ENCODE assay signal across 13 cellular contexts in the genomic region with DNA sequence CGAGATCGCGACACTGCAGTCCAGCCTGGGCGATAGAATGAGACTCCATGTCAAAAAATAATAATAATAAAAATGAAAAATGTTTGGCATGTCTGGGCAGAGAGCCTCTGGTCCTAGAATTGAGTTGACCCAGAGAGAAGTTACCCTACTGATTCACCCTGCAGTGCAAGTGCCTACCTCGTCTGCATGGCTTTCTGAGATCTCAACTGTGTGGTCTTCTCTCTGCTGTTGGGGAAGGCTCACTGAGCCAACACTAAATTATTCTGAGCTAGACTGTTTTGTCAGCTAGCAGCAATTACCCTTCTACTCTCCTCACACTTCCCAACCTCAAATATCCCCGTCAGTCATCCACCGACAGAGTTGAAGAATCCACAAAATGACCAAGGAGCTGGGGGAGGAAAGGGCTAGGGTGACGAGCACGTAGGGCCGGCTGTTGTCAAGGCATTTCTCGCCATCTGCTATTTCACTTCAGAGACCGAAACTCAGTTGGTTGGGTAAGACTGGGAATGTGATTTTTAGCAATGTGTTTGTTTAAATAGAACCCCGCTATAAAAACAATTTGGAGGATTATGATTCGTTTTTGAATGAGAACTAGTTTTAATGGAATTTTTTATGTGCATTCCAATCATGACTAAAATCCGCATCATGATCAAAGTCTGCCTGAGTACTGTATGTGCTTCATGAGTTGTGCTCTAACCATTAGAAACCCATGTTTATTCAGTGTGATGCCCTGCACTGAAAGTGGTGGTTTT. TPM values are rescaled to one million over a fixed set of nuclear protein-coding genes. Genes with fewer than 3 reads are reported as not detected.
DNase-seq lines count a peak whose midpoint lies in the region; ATAC-seq and TF ChIP-seq lines count a peak whose summit lies in the region.
"Had no signal": no experiment of that assay in that cellular context is flagged by ENCODE, and none has a peak within 500 bp of the region (broad histone marks: within the 10 kb centered on the region; RNA-seq: fewer than 3 reads in every experiment).

No MANE protein-coding gene starts in this region.

- CTCF ChIA-PET in BJ (lab: Yijun Ruan, JAX) = interaction anchor here (1.2 to 1.6 kb wide), 2 partner anchors 15 to 42 kb away, joined by 3 to 4 read pairs; no protein-coding TSS in a partner anchor

- peaks cover 10% of the 10 kb centered on the region for H3K4me1 Mint-ChIP-seq in nephron progenitor cell

- no peaks in the 10 kb centered on the region for H3K36me3 Mint-ChIP-seq in nephron progenitor cell (ENCODE audit: low read depth)
- H3K36me3 Mint-ChIP-seq in activated naive CD4-positive, alpha-beta T cell treated with anti-CD3 and anti-CD28 coated beads, Interleukin-2, amount 50 U/mL, for 72 hours = no peaks in the 10 kb centered on the region

- no peak for TF ChIP-seq CTCF in BJ (IDR thresholded peaks at IDR 0.05; ENCODE audit: insufficient read depth, low read depth, low read length)
- TF ChIP-seq CTCF in coronary artery (IDR thresholded peaks at IDR 0.05) = no peak
- no peak for TF ChIP-seq CTCF in nephron progenitor cell (IDR thresholded peaks at IDR 0.05)

- H3K4me3 ChIP-seq in BJ (ENCODE audit: low read depth, low read length) (no peak overlapping the region), coronary artery (peak overlapping the region; percentile 21)
- H3K4me3 ChIP-seq: PC-9, right lobe of liver had no signal

- peaks cover 1% of the 10 kb centered on the region for H3K27me3 ChIP-seq in BJ (ENCODE audit: control insufficient read depth, insufficient read depth, low read length)
- H3K27me3 ChIP-seq: right lobe of liver had no signal

- DNase-seq in BJ (ENCODE audit: low read depth) = peak; percentile 96
- DNase-seq in NCI-H460 (ENCODE audit: extremely low read depth, low read depth) = peak; percentile 0
- no peak for DNase-seq in coronary artery (ENCODE audit: low spot score)
- DNase-seq in nephron progenitor cell = no peak
- no peak for DNase-seq in stimulated activated naive CD4-positive, alpha-beta T cell treated with Interleukin-2 at 50 U/mL for 16 hours (lab: John Stamatoyannopoulos, UW)
- no peak for DNase-seq in activated naive CD4-positive, alpha-beta T cell treated with anti-CD3 and anti-CD28 coated beads, Interleukin-2, amount 50 U/mL, for 72 hours (ENCODE audit: low spot score in 2 of 2)
- no peak for DNase-seq in middle frontal gyrus (ENCODE audit: extremely low spot score, low spot score)
- no peak for DNase-seq in COR-L47 (lab: John Stamatoyannopoulos, UW)
- DNase-seq: caudate nucleus; CD4-positive, alpha-beta T cell; NCI-H2081 treated with DMSO at 0.1 percent for 48 hours; right lobe of liver had no signal

- no peak for ATAC-seq in activated naive CD4-positive, alpha-beta T cell treated with anti-CD3 and anti-CD28 coated beads, Interleukin-2, amount 50 U/mL, for 72 hours
- ATAC-seq: right lobe of liver had no signal

- peaks cover 4% of the 10 kb centered on the region for H3K27me3 Mint-ChIP-seq in nephron progenitor cell (ENCODE audit: low read depth, poor library complexity)
- H3K27me3 Mint-ChIP-seq: CD4-positive, alpha-beta T cell had no signal

- H3K36me3 ChIP-seq in BJ (ENCODE audit: control insufficient read depth, insufficient read depth, low read length) = no peaks in the 10 kb centered on the region
- H3K36me3 ChIP-seq: right lobe of liver had no signal

- POLR2A ChIA-PET in BJ (lab: Charles Lee) = interaction anchor here (0.5 kb wide), 1 partner anchor 33 kb away, joined by 4 read pairs; no protein-coding TSS in a partner anchor

- H3K4me3 Mint-ChIP-seq in nephron progenitor cell = peak overlapping the region; percentile 8
- H3K4me3 Mint-ChIP-seq: CD4-positive, alpha-beta T cell had no signal

- peak overlapping the region; percentile 58 for H3K27ac Mint-ChIP-seq in nephron progenitor cell
- no peak overlapping the region for H3K27ac Mint-ChIP-seq in activated naive CD4-positive, alpha-beta T cell treated with anti-CD3 and anti-CD28 coated beads, Interleukin-2, amount 50 U/mL, for 72 hours
- H3K27ac Mint-ChIP-seq: CD4-positive, alpha-beta T cell had no signal

- H3K9me3 Mint-ChIP-seq in nephron progenitor cell = peaks cover 5% of the 10 kb centered on the region
- H3K9me3 Mint-ChIP-seq in activated naive CD4-positive, alpha-beta T cell treated with anti-CD3 and anti-CD28 coated beads, Interleukin-2, amount 50 U/mL, for 72 hours = no peaks in the 10 kb centered on the region
- H3K9me3 Mint-ChIP-seq: CD4-positive, alpha-beta T cell had no signal

- H3K27ac ChIP-seq in coronary artery = no peak overlapping the region
- H3K27ac ChIP-seq: PC-9, right lobe of liver had no signal

RNA-seq across cellular contexts. Expression of a gene that starts 9.4 kb away (rescaled TPM):
- polyA plus RNA-seq in BJ (2011; rRNA removed) = not detected in 2 replicates
- not detected in 2 replicates for polyA minus RNA-seq in BJ (2011; rRNA and poly(A)+ RNA removed)
- not detected in 2 replicates for total RNA-seq in NCI-H460 (2014; rRNA removed; shearing (Covaris generic))
- polyA plus RNA-seq in NCI-H460 (2014; cell fraction: nucleus; rRNA removed) = not detected in 2 replicates
- total RNA-seq in activated naive CD4-positive, alpha-beta T cell treated with anti-CD3 and anti-CD28 coated beads, Interleukin-2, amount 50 U/mL, for 72 hours = under 1 TPM in 1 of 2 donors, not detected in 1; 0.02 TPM
- total RNA-seq: CD4-positive, alpha-beta T cell; PC-9; right lobe of liver had no signal

Comparison
In these comparisons a context has a peak if more than half of its experiments do, and no peak if none do; other contexts are left out.
1. DNase-seq: peak in BJ (single experiment) and NCI-H460 (single experiment); none in coronary artery (single experiment), nephron progenitor cell (single experiment), stimulated activated naive CD4-positive, alpha-beta T cell treated with Interleukin-2 at 50 U/mL for 16 hours (single experiment), activated naive CD4-positive, alpha-beta T cell treated with anti-CD3 and anti-CD28 coated beads, Interleukin-2, amount 50 U/mL, for 72 hours (0 of 2), middle frontal gyrus (single experiment) and COR-L47 (single experiment).